Comparison of ENCODE assay signal across 20 cellular contexts in the genomic region with DNA sequence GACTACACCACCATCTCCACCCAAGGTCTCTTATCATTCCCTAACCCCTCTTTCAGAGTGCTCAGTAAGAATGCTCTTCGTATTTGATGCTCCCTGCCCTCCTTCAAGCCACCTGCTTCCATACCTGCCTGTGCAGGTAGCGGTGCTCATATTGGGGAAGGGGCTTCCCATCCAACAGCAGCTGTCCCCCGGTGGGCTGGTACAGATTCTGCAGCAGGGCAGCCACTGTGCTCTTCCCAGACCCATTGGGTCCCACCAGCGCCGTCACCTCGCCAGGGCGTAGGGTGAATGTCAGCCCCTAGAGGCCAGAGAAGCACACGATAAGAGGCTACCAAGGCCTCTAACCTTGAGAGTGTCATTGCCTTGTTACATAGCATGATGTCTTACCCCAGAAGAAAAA. TPM values are rescaled to one million over a fixed set of nuclear protein-coding genes. Genes with fewer than 3 reads are reported as not detected.
DNase-seq lines count a peak whose midpoint lies in the region; ATAC-seq and TF ChIP-seq lines count a peak whose summit lies in the region.
"Had no signal": no experiment of that assay in that cellular context is flagged by ENCODE, and none has a peak within 500 bp of the region (broad histone marks: within the 10 kb centered on the region; RNA-seq: fewer than 3 reads in every experiment).

No MANE protein-coding gene starts in this region.

- CTCF ChIA-PET in CD8-positive, alpha-beta T cell (lab: Charles Lee), result interaction anchor here (1.1 to 11.2 kb wide), 3 partner anchors 9 to 167 kb away, joined by 3 to 320 read pairs (median 6); a partner anchor contains a TSS
- CTCF ChIA-PET in activated CD8-positive, alpha-beta T cell treated with anti-CD3 and anti-CD28 coated beads, Interleukin-2, amount 10 ng/mL, durations not matched to agents 7 days and 5 days (lab: Charles Lee), result interaction anchor here (1.3 kb wide), 1 partner anchor 9 kb away, joined by 7 read pairs; a partner anchor contains a TSS

- H3K27me3 ChIP-seq in CD4-positive, CD25-positive, alpha-beta regulatory T cell (ENCODE audit: control insufficient read depth, insufficient read depth, low read length), result no peaks in the 10 kb centered on the region
- no peaks in the 10 kb centered on the region for H3K27me3 ChIP-seq in CD8-positive, alpha-beta T cell (ENCODE audit: insufficient read depth, low read length)
- H3K27me3 ChIP-seq: ovary, thyroid gland had no signal

- H3K4me3 ChIP-seq in CD4-positive, CD25-positive, alpha-beta regulatory T cell (ENCODE audit: low read depth, low read length), result peak overlapping the region; percentile 94
- H3K4me3 ChIP-seq in CD8-positive, alpha-beta T cell (ENCODE audit: low read depth, low read length), result peak overlapping the region; percentile 6
- H3K4me3 ChIP-seq: ovary, thyroid gland had no signal

- no peak for DNase-seq in CD4-positive, CD25-positive, alpha-beta regulatory T cell
- DNase-seq in CD8-positive, alpha-beta T cell, result no peak
- peak; percentile 20 for DNase-seq in activated CD8-positive, alpha-beta T cell treated with anti-CD3 and anti-CD28 coated beads, Interleukin-2, amount 10 ng/mL, durations not matched to agents 7 days and 5 days
- DNase-seq in naive B cell, result no peak
- no peak for DNase-seq in stimulated activated CD4-positive, alpha-beta T cell treated with anti-CD3 and anti-CD28 coated beads, Interleukin-4, amount 100 ng/mL, for 24 hours
- DNase-seq: activated gamma-delta T cell; BE2C; erythroblast; GDM1; left ventricle myocardium superior; NCI-H1930; ovary; SHP77; stimulated activated CD4-positive, alpha-beta T cell treated with anti-CD3 and anti-CD28 coated beads, Interleukin-4, amount 100 ng/mL, for 1 hour; thyroid gland had no signal

- H3K27ac Mint-ChIP-seq in CD4-positive, CD25-positive, alpha-beta regulatory T cell, result peak overlapping the region; percentile 81 to 100 (median 95)
- peak overlapping the region; percentile 99 for H3K27ac Mint-ChIP-seq in CD8-positive, alpha-beta T cell
- H3K27ac Mint-ChIP-seq in activated CD8-positive, alpha-beta T cell treated with anti-CD3 and anti-CD28 coated beads, Interleukin-2, amount 10 ng/mL, durations not matched to agents 7 days and 5 days, result peak overlapping the region; percentile 65
- H3K27ac Mint-ChIP-seq in naive B cell, result peak overlapping the region; percentile 31 to 100 (median 81)

- no peaks in the 10 kb centered on the region for H3K9me3 ChIP-seq in CD4-positive, CD25-positive, alpha-beta regulatory T cell (ENCODE audit: control insufficient read depth in 2 of 2, low read length in 2 of 2)
- H3K9me3 ChIP-seq in CD8-positive, alpha-beta T cell (ENCODE audit: low read length), result no peaks in the 10 kb centered on the region
- H3K9me3 ChIP-seq: BE2C, ovary, thyroid gland had no signal

- intact Hi-C loops in CD8-positive, alpha-beta T cell (cut with DNase I, micrococcal nuclease), result loop anchor here in 1 of 2 experiments (10.0 kb wide), 1 partner anchor 567 kb away; a partner anchor contains a TSS

- no peaks in the 10 kb centered on the region for H3K9me3 Mint-ChIP-seq in CD4-positive, CD25-positive, alpha-beta regulatory T cell
- H3K9me3 Mint-ChIP-seq in CD8-positive, alpha-beta T cell, result no peaks in the 10 kb centered on the region
- H3K9me3 Mint-ChIP-seq in activated CD8-positive, alpha-beta T cell treated with anti-CD3 and anti-CD28 coated beads, Interleukin-2, amount 10 ng/mL, durations not matched to agents 7 days and 5 days (ENCODE audit: insufficient read depth), result no peaks in the 10 kb centered on the region
- peaks cover 0 to 8% (median 0%) of the 10 kb centered on the region in 7 donors for H3K9me3 Mint-ChIP-seq in naive B cell
- H3K9me3 Mint-ChIP-seq: dendritic cell treated with granulocyte-macrophage colony-stimulating factor and Interleukin-4, amounts not matched to agents 40 ng/mL and 50 ng/mL, for 4 days had no signal

- no peak for ATAC-seq in CD4-positive, CD25-positive, alpha-beta regulatory T cell (ENCODE audit: low read depth in 2 of 2)
- ATAC-seq in CD8-positive, alpha-beta T cell, result no peak
- no peak for ATAC-seq in activated CD8-positive, alpha-beta T cell treated with anti-CD3 and anti-CD28 coated beads, Interleukin-2, amount 10 ng/mL, durations not matched to agents 7 days and 5 days
- no peak for ATAC-seq in naive B cell (ENCODE audit: low read depth in 2 of 2)
- ATAC-seq in HG03354 (IDR thresholded peaks at IDR 0.05; ENCODE audit: poor library complexity, severe bottlenecking, unreplicated experiment), result no peak
- no peak for ATAC-seq in GM21526 (IDR thresholded peaks at IDR 0.05; ENCODE audit: low FRiP score, unreplicated experiment)
- ATAC-seq: left ventricle myocardium superior had no signal

- H3K4me1 ChIP-seq in CD4-positive, CD25-positive, alpha-beta regulatory T cell (ENCODE audit: control insufficient read depth, insufficient read depth, low read length, poor library complexity, severe bottlenecking), result peaks cover 90% of the 10 kb centered on the region
- peaks cover 71% of the 10 kb centered on the region for H3K4me1 ChIP-seq in CD8-positive, alpha-beta T cell (ENCODE audit: insufficient read depth, low read length)
- H3K4me1 ChIP-seq: BE2C had no signal

- H3K4me1 Mint-ChIP-seq in CD4-positive, CD25-positive, alpha-beta regulatory T cell, result peaks cover 9 to 80% (median 53%) of the 10 kb centered on the region in 4 donors
- H3K4me1 Mint-ChIP-seq in CD8-positive, alpha-beta T cell (ENCODE audit: low read depth), result peaks cover 76% of the 10 kb centered on the region
- peaks cover 58% of the 10 kb centered on the region for H3K4me1 Mint-ChIP-seq in activated CD8-positive, alpha-beta T cell treated with anti-CD3 and anti-CD28 coated beads, Interleukin-2, amount 10 ng/mL, durations not matched to agents 7 days and 5 days (ENCODE audit: low read depth)
- H3K4me1 Mint-ChIP-seq in naive B cell, result peaks cover 84 to 88% (median 87%) of the 10 kb centered on the region in 3 donors

- POLR2A ChIA-PET in CD8-positive, alpha-beta T cell (lab: Charles Lee), result no interaction called here
- POLR2A ChIA-PET in activated CD8-positive, alpha-beta T cell treated with anti-CD3 and anti-CD28 coated beads, Interleukin-2, amount 10 ng/mL, durations not matched to agents 7 days and 5 days (lab: Charles Lee), result interaction anchor here (10.4 to 11.9 kb wide), 2 partner anchors 19 to 124 kb away, joined by 240 to 381 read pairs; a partner anchor contains a TSS

- H3K36me3 ChIP-seq in CD4-positive, CD25-positive, alpha-beta regulatory T cell (ENCODE audit: control insufficient read depth, insufficient read depth, low read length), result peaks cover 63% of the 10 kb centered on the region
- H3K36me3 ChIP-seq in CD8-positive, alpha-beta T cell (ENCODE audit: insufficient read depth, low read length), result peaks cover 56% of the 10 kb centered on the region
- H3K36me3 ChIP-seq: BE2C, ovary had no signal

- peak overlapping the region; percentile 96 to 99 (median 98) for H3K4me3 Mint-ChIP-seq in CD4-positive, CD25-positive, alpha-beta regulatory T cell
- peak overlapping the region; percentile 59 for H3K4me3 Mint-ChIP-seq in CD8-positive, alpha-beta T cell
- peak overlapping the region; percentile 98 for H3K4me3 Mint-ChIP-seq in activated CD8-positive, alpha-beta T cell treated with anti-CD3 and anti-CD28 coated beads, Interleukin-2, amount 10 ng/mL, durations not matched to agents 7 days and 5 days
- H3K4me3 Mint-ChIP-seq in naive B cell, result peak overlapping the region; percentile 44 to 100 (median 98)
- H3K4me3 Mint-ChIP-seq: dendritic cell treated with granulocyte-macrophage colony-stimulating factor and Interleukin-4, amounts not matched to agents 40 ng/mL and 50 ng/mL, for 4 days had no signal

- peaks cover 78% of the 10 kb centered on the region for H3K36me3 Mint-ChIP-seq in CD4-positive, CD25-positive, alpha-beta regulatory T cell
- H3K36me3 Mint-ChIP-seq in CD8-positive, alpha-beta T cell, result peaks cover 97% of the 10 kb centered on the region
- H3K36me3 Mint-ChIP-seq in activated CD8-positive, alpha-beta T cell treated with anti-CD3 and anti-CD28 coated beads, Interleukin-2, amount 10 ng/mL, durations not matched to agents 7 days and 5 days (ENCODE audit: low read depth), result peaks cover 91% of the 10 kb centered on the region
- H3K36me3 Mint-ChIP-seq in naive B cell, result peaks cover 65 to 75% of the 10 kb centered on the region in 2 donors

- H3K27me3 Mint-ChIP-seq in CD4-positive, CD25-positive, alpha-beta regulatory T cell, result peaks cover 4% of the 10 kb centered on the region
- no peaks in the 10 kb centered on the region for H3K27me3 Mint-ChIP-seq in CD8-positive, alpha-beta T cell (ENCODE audit: low read depth)
- H3K27me3 Mint-ChIP-seq in activated CD8-positive, alpha-beta T cell treated with anti-CD3 and anti-CD28 coated beads, Interleukin-2, amount 10 ng/mL, durations not matched to agents 7 days and 5 days (ENCODE audit: low read depth), result no peaks in the 10 kb centered on the region
- no peaks in the 10 kb centered on the region for H3K27me3 Mint-ChIP-seq in naive B cell
- H3K27me3 Mint-ChIP-seq: dendritic cell treated with granulocyte-macrophage colony-stimulating factor and Interleukin-4, amounts not matched to agents 40 ng/mL and 50 ng/mL, for 4 days had no signal

- no peak for TF ChIP-seq CTCF in CD8-positive, alpha-beta T cell (IDR thresholded peaks at IDR 0.05)

- peak overlapping the region; percentile 99 for H3K27ac ChIP-seq in CD4-positive, CD25-positive, alpha-beta regulatory T cell (ENCODE audit: insufficient read depth, low read length, poor library complexity, severe bottlenecking)
- H3K27ac ChIP-seq in CD8-positive, alpha-beta T cell (ENCODE audit: low read depth, low read length), result no peak overlapping the region
- H3K27ac ChIP-seq: ovary, thyroid gland had no signal

RNA-seq across cellular contexts. Expression of a gene that starts 3.9 kb away (rescaled TPM):
- 185 TPM for total RNA-seq in CD4-positive, CD25-positive, alpha-beta regulatory T cell
- 100 to 1,000 TPM; 462 to 803 (median 547) TPM for polyA plus RNA-seq in CD4-positive, CD25-positive, alpha-beta regulatory T cell
- 100 to 1,000 TPM; 108 to 117 TPM for total RNA-seq in CD8-positive, alpha-beta T cell
- 100 to 1,000 TPM; 385 to 397 TPM for total RNA-seq in activated CD8-positive, alpha-beta T cell treated with anti-CD3 and anti-CD28 coated beads, Interleukin-2, amount 10 ng/mL, durations not matched to agents 7 days and 5 days
- 100 to 1,000 TPM; 297 to 462 (median 380) TPM for polyA plus RNA-seq in naive B cell (ENCODE audit: low read depth in 6 of 6)

RNA-seq across cellular contexts. Expression of a gene that starts 5.7 kb away (rescaled TPM):
- total RNA-seq in CD4-positive, CD25-positive, alpha-beta regulatory T cell, result 220 TPM
- polyA plus RNA-seq in CD4-positive, CD25-positive, alpha-beta regulatory T cell, result 100 to 1,000 TPM; 386 to 477 (median 440) TPM
- total RNA-seq in CD8-positive, alpha-beta T cell, result 10 to 100 TPM; 98.0 to 98.1 TPM
- total RNA-seq in activated CD8-positive, alpha-beta T cell treated with anti-CD3 and anti-CD28 coated beads, Interleukin-2, amount 10 ng/mL, durations not matched to agents 7 days and 5 days, result 100 to 1,000 TPM; 319 to 328 TPM
- 100 to 1,000 TPM; 106 to 215 (median 145) TPM for polyA plus RNA-seq in naive B cell (ENCODE audit: low read depth in 6 of 6)

RNA-seq across cellular contexts. Expression of a gene that starts 6.2 kb away (rescaled TPM):
- 148 TPM for total RNA-seq in CD4-positive, CD25-positive, alpha-beta regulatory T cell
- polyA plus RNA-seq in CD4-positive, CD25-positive, alpha-beta regulatory T cell, result 100 to 1,000 TPM; 503 to 896 (median 615) TPM
- 10 to 100 TPM; 32.9 to 34.7 TPM for total RNA-seq in CD8-positive, alpha-beta T cell
- total RNA-seq in activated CD8-positive, alpha-beta T cell treated with anti-CD3 and anti-CD28 coated beads, Interleukin-2, amount 10 ng/mL, durations not matched to agents 7 days and 5 days, result 100 to 1,000 TPM; 319 to 325 TPM
- polyA plus RNA-seq in naive B cell (ENCODE audit: low read depth in 6 of 6), result 100 to 1,000 TPM; 347 to 677 (median 445) TPM

RNA-seq across cellular contexts. Expression of a gene that starts 9.3 kb away (rescaled TPM):
- 165 TPM for total RNA-seq in CD4-positive, CD25-positive, alpha-beta regulatory T cell
- 10 to 100 TPM in 3 of 4 donors, 1 to 10 TPM in 1; 7.2 to 56.3 (median 31.9) TPM for polyA plus RNA-seq in CD4-positive, CD25-positive, alpha-beta regulatory T cell
- total RNA-seq in CD8-positive, alpha-beta T cell, result 10 to 100 TPM; 88.9 to 91.0 TPM
- total RNA-seq in activated CD8-positive, alpha-beta T cell treated with anti-CD3 and anti-CD28 coated beads, Interleukin-2, amount 10 ng/mL, durations not matched to agents 7 days and 5 days, result 100 to 1,000 TPM; 145 to 159 TPM
- 10 to 100 TPM; 18.2 to 33.0 (median 25.4) TPM for polyA plus RNA-seq in naive B cell (ENCODE audit: low read depth in 6 of 6)

RNA-seq across cellular contexts. Expression of a gene that starts 31.0 kb away (rescaled TPM):
- total RNA-seq in CD4-positive, CD25-positive, alpha-beta regulatory T cell, result 6.8 TPM
- polyA plus RNA-seq in CD4-positive, CD25-positive, alpha-beta regulatory T cell, result 1 to 10 TPM in 2 of 4 donors, under 1 TPM in 2; 0.31 to 4.3 (median 1.6) TPM
- total RNA-seq in CD8-positive, alpha-beta T cell, result 10 to 100 TPM; 12.8 to 13.4 TPM
- total RNA-seq in activated CD8-positive, alpha-beta T cell treated with anti-CD3 and anti-CD28 coated beads, Interleukin-2, amount 10 ng/mL, durations not matched to agents 7 days and 5 days, result 10 to 100 TPM; 15.6 to 17.0 TPM
- polyA plus RNA-seq in naive B cell (ENCODE audit: low read depth in 6 of 6), result 1,000 to 10,000 TPM in 1 of 6 donors, 100 to 1,000 TPM in 5; 669 to 1,199 (median 837) TPM
- total RNA-seq: H4, skeletal muscle tissue had no signal
